ENCODE assay signal across 15 cellular contexts in the genomic region with DNA sequence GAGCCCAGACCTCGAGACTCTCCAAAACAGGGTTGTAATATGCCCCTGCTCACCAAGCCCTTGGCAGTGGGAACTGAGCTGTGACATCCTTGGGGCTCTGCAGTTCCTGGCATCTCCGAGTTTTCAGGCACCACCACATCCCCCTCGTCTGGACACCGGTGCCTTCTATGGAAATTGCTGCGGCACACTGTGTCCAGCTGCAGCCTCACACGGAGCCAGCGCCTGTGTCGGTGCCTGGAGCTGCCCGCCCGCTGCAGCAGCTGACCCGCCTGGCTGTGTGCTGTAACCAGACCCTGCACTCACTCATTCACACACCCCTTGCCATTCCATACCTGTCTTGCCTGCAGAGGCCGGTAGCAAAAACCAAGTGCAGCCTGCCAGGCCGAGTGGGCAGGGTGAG. TPM values are rescaled to one million over a fixed set of nuclear protein-coding genes. Genes with fewer than 3 reads are reported as not detected.
DNase-seq lines count a peak whose midpoint lies in the region; ATAC-seq and TF ChIP-seq lines count a peak whose summit lies in the region.
"Had no signal": no experiment of that assay in that cellular context is flagged by ENCODE, and none has a peak within 500 bp of the region (broad histone marks: within the 10 kb centered on the region; RNA-seq: fewer than 3 reads in every experiment).

No MANE protein-coding gene starts in this region.

- peaks cover 63% of the 10 kb centered on the region for H3K4me1 Mint-ChIP-seq in T-helper 17 cell

- DNase-seq in T-helper 17 cell (no peak), esophagus muscularis mucosa (ENCODE audit: extremely low spot score) (no peak), stomach (no peak), SW 1271 (lab: John Stamatoyannopoulos, UW) (no peak), NCI-H2227 treated with DMSO at 0.1 percent for 48 hours (lab: John Stamatoyannopoulos, UW) (no peak)
- DNase-seq: activated naive CD8-positive, alpha-beta T cell treated with anti-CD3 and anti-CD28 coated beads, Interleukin-2, amount 10 ng/mL, durations not matched to agents 7 days and 5 days; CD4-positive, alpha-beta T cell; colonic mucosa; mesendoderm; NCI-H1048; stimulated activated CD4-positive, alpha-beta T cell treated with anti-CD3 and anti-CD28 coated beads, Interleukin-4, amount 100 ng/mL, for 1 hour had no signal

- H3K9ac ChIP-seq in muscle layer of colon (ENCODE audit: low read length): no peak overlapping the region
- H3K9ac ChIP-seq in stomach smooth muscle (ENCODE audit: low read length in 2 of 2): no peak overlapping the region
- H3K9ac ChIP-seq: parathyroid adenoma had no signal

- H3K27ac ChIP-seq in esophagus muscularis mucosa (replicated peaks in 1 of 4) (peak overlapping the region; percentile 79 to 84 (median 80)), muscle layer of colon (ENCODE audit: low read depth, low read length) (peak overlapping the region; percentile 62), stomach smooth muscle (ENCODE audit: low read length) (peak overlapping the region; percentile 96), stomach (no peak overlapping the region)
- H3K27ac ChIP-seq: colonic mucosa, VCaP had no signal

- H3K4me3 ChIP-seq in esophagus muscularis mucosa: peak overlapping the region in 1 of 4 donors; percentile 14
- H3K4me3 ChIP-seq in muscle layer of colon (ENCODE audit: low read depth in 1 of 2, low read length in 2 of 2): no peak overlapping the region
- no peak overlapping the region for H3K4me3 ChIP-seq in stomach smooth muscle (ENCODE audit: low read length in 2 of 2)
- no peak overlapping the region for H3K4me3 ChIP-seq in stomach
- H3K4me3 ChIP-seq: colonic mucosa had no signal

- WGBS in esophagus muscularis mucosa: 76% methylated on average over 10 of the region's 13 CpGs
- WGBS in stomach, 5 donors: 87 to 94% (median 93%) methylated on average over 10 to 13 of the region's 13 CpGs

- H3K36me3 ChIP-seq in esophagus muscularis mucosa: peaks cover 0 to 14% (median 6%) of the 10 kb centered on the region in 4 donors
- H3K36me3 ChIP-seq in muscle layer of colon (ENCODE audit: insufficient read depth, low read length): peaks cover 6% of the 10 kb centered on the region
- peaks cover 0 to 6% of the 10 kb centered on the region in 2 donors for H3K36me3 ChIP-seq in stomach smooth muscle (ENCODE audit: control insufficient read depth in 2 of 2, insufficient read depth in 2 of 2, low read length in 2 of 2)
- peaks cover 9 to 50% (median 43%) of the 10 kb centered on the region in 4 donors for H3K36me3 ChIP-seq in stomach
- H3K36me3 ChIP-seq: colonic mucosa had no signal

- H3K4me1 ChIP-seq in esophagus muscularis mucosa (peaks cover 50 to 76% (median 61%) of the 10 kb centered on the region in 4 donors), muscle layer of colon (ENCODE audit: insufficient read depth, low read length) (peaks cover 24% of the 10 kb centered on the region), stomach smooth muscle (ENCODE audit: control insufficient read depth, insufficient read depth, low read length) (peaks cover 32% of the 10 kb centered on the region), stomach (peaks cover 0 to 34% (median 14%) of the 10 kb centered on the region in 4 donors)
- H3K4me1 ChIP-seq: colonic mucosa, parathyroid adenoma had no signal

- TF ChIP-seq CTCF in esophagus muscularis mucosa (IDR thresholded peaks at IDR 0.05): no peak
- no peak for TF ChIP-seq CTCF in stomach (IDR thresholded peaks at IDR 0.05)

- intact Hi-C loops in esophagus muscularis mucosa (cut with DNase I): loop anchor here (10.0 kb wide), 1 partner anchor 140 kb away; no protein-coding TSS in a partner anchor
- intact Hi-C loops in stomach (cut with DNase I; ENCODE audit: low total_unique reads): no loop called here

- no peak for TF ChIP-seq EP300 in esophagus muscularis mucosa (IDR thresholded peaks at IDR 0.05)
- TF ChIP-seq EP300 in stomach (IDR thresholded peaks at IDR 0.05): no peak

- H3K27me3 ChIP-seq in esophagus muscularis mucosa (no peaks in the 10 kb centered on the region), muscle layer of colon (ENCODE audit: control insufficient read depth in 1 of 2, insufficient read depth in 2 of 2, low read length in 2 of 2) (no peaks in the 10 kb centered on the region), stomach smooth muscle (ENCODE audit: control insufficient read depth in 1 of 2, insufficient read depth in 2 of 2, low read length in 2 of 2) (no peaks in the 10 kb centered on the region), stomach (no peaks in the 10 kb centered on the region)
- H3K27me3 ChIP-seq: colonic mucosa had no signal

- peak overlapping the region; percentile 90 for H3K27ac Mint-ChIP-seq in T-helper 17 cell
- H3K27ac Mint-ChIP-seq: activated naive CD8-positive, alpha-beta T cell treated with anti-CD3 and anti-CD28 coated beads, Interleukin-2, amount 10 ng/mL, durations not matched to agents 7 days and 5 days had no signal

- no peak for ATAC-seq in T-helper 17 cell

- no peak overlapping the region for H3K4me3 Mint-ChIP-seq in T-helper 17 cell
- H3K4me3 Mint-ChIP-seq: activated naive CD8-positive, alpha-beta T cell treated with anti-CD3 and anti-CD28 coated beads, Interleukin-2, amount 10 ng/mL, durations not matched to agents 7 days and 5 days; CD4-positive, alpha-beta T cell had no signal

- no peaks in the 10 kb centered on the region for H3K27me3 Mint-ChIP-seq in T-helper 17 cell
- H3K27me3 Mint-ChIP-seq: activated naive CD8-positive, alpha-beta T cell treated with anti-CD3 and anti-CD28 coated beads, Interleukin-2, amount 10 ng/mL, durations not matched to agents 7 days and 5 days; CD4-positive, alpha-beta T cell had no signal

- H3K36me3 Mint-ChIP-seq in T-helper 17 cell (ENCODE audit: low read depth): peaks cover 11% of the 10 kb centered on the region

- TF ChIP-seq POLR2A in esophagus muscularis mucosa (IDR thresholded peaks at IDR 0.05; ENCODE audit: low read depth) (peak; percentile 14), stomach (IDR thresholded peaks at IDR 0.05) (no peak)

- H3K9me3 ChIP-seq in T-helper 17 cell (ENCODE audit: control insufficient read depth, low read length, poor library complexity, severe bottlenecking) (no peaks in the 10 kb centered on the region), esophagus muscularis mucosa (no peaks in the 10 kb centered on the region), muscle layer of colon (ENCODE audit: low read length) (no peaks in the 10 kb centered on the region), stomach smooth muscle (ENCODE audit: control insufficient read depth in 2 of 2, low read length in 2 of 2) (no peaks in the 10 kb centered on the region), stomach (no peaks in the 10 kb centered on the region)
- H3K9me3 ChIP-seq: colonic mucosa had no signal

RNA-seq across cellular contexts. Expression of gene IWS1, which starts 11.8 kb away (rescaled TPM):
- total RNA-seq in T-helper 17 cell: 10 to 100 TPM; 26.4 TPM
- 10 to 100 TPM; 32.6 to 38.1 (median 34.7) TPM for total RNA-seq in esophagus muscularis mucosa
- 100 to 1,000 TPM in 2 of 5 donors, 10 to 100 TPM in 3; 27.4 to 145 (median 92.2) TPM for total RNA-seq in stomach
- 10 to 100 TPM; 18.7 to 20.7 (median 20.6) TPM for polyA plus RNA-seq in stomach

RNA-seq across cellular contexts. Expression of gene MYO7B, which starts 21.0 kb away (rescaled TPM):
- total RNA-seq in T-helper 17 cell (under 1 TPM; 0.23 to 0.75 TPM), esophagus muscularis mucosa (under 1 TPM in 3 of 4 donors, not detected in 1; 0.19 to 0.98 (median 0.33) TPM), stomach (100 to 1,000 TPM in 1 of 5 donors, 1 to 10 TPM in 1, under 1 TPM in 1, not detected in 2; under 0.01 to 155 (median 2.8) TPM)
- polyA plus RNA-seq in stomach: under 1 TPM; 0.31 to 0.50 (median 0.46) TPM

Comparison
In these comparisons a context has a peak if more than half of its experiments do, and no peak if none do; other contexts are left out.
1. H3K27ac ChIP-seq: peak in esophagus muscularis mucosa (4 of 4), muscle layer of colon (single experiment) and stomach smooth muscle (single experiment); none in stomach (0 of 5).